ENCODE assay signal across 2 cellular contexts in the genomic region with DNA sequence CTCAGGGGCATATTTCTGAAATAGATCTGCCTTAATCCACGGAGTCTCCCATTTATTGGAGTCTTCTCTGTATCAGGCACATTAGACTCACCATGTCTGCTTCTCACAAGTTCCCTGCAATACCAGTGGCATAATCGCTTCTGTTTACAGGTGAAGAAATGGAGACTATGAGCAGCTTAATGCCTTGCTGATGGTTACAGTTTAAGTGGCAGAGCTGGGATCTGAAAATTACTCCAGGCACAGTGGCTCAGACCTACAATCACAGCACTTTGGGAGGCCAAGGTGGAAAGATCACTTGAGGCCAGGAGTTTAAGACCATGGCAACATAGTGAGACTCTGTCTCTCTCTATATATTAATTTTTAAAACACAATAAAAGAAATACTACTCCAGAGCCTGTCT.
TF ChIP-seq lines count a peak whose summit lies in the region.

No MANE protein-coding gene starts in this region.

TF ChIP-seq in GM23338, 12 proteins besides CTCF, POLR2A, EP300 and RAD21 (continues in another document):
- TF ChIP-seq, protein P1, sequence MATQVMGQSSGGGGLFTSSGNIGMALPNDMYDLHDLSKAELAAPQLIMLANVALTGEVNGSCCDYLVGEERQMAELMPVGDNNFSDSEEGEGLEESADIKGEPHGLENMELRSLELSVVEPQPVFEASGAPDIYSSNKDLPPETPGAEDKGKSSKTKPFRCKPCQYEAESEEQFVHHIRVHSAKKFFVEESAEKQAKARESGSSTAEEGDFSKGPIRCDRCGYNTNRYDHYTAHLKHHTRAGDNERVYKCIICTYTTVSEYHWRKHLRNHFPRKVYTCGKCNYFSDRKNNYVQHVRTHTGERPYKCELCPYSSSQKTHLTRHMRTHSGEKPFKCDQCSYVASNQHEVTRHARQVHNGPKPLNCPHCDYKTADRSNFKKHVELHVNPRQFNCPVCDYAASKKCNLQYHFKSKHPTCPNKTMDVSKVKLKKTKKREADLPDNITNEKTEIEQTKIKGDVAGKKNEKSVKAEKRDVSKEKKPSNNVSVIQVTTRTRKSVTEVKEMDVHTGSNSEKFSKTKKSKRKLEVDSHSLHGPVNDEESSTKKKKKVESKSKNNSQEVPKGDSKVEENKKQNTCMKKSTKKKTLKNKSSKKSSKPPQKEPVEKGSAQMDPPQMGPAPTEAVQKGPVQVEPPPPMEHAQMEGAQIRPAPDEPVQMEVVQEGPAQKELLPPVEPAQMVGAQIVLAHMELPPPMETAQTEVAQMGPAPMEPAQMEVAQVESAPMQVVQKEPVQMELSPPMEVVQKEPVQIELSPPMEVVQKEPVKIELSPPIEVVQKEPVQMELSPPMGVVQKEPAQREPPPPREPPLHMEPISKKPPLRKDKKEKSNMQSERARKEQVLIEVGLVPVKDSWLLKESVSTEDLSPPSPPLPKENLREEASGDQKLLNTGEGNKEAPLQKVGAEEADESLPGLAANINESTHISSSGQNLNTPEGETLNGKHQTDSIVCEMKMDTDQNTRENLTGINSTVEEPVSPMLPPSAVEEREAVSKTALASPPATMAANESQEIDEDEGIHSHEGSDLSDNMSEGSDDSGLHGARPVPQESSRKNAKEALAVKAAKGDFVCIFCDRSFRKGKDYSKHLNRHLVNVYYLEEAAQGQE (IDR thresholded peaks at IDR 0.05; ENCODE audit: unreplicated experiment): no peak
- TF ChIP-seq CREB1 (CRISPR knock-in tag; IDR thresholded peaks at IDR 0.05; ENCODE audit: low read depth) (no peak), ZNF114 (CRISPR knock-in tag; IDR thresholded peaks at IDR 0.05) (no peak), NANOG (IDR thresholded peaks at IDR 0.05; ENCODE audit: borderline replicate concordance) (no peak), JUNB (IDR thresholded peaks at IDR 0.05; ENCODE audit: unreplicated experiment) (no peak), POLR2AphosphoS5 (IDR thresholded peaks at IDR 0.05; ENCODE audit: low read depth) (no peak), EZH2 (IDR thresholded peaks at IDR 0.05; ENCODE audit: low read depth, unreplicated experiment) (no peak), ZNF331 (CRISPR knock-in tag; IDR thresholded peaks at IDR 0.05; ENCODE audit: low read depth) (no peak)
- TF ChIP-seq, protein P2, sequence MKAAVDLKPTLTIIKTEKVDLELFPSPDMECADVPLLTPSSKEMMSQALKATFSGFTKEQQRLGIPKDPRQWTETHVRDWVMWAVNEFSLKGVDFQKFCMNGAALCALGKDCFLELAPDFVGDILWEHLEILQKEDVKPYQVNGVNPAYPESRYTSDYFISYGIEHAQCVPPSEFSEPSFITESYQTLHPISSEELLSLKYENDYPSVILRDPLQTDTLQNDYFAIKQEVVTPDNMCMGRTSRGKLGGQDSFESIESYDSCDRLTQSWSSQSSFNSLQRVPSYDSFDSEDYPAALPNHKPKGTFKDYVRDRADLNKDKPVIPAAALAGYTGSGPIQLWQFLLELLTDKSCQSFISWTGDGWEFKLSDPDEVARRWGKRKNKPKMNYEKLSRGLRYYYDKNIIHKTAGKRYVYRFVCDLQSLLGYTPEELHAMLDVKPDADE (IDR thresholded peaks at IDR 0.05): no peak
- TF ChIP-seq, protein P3, sequence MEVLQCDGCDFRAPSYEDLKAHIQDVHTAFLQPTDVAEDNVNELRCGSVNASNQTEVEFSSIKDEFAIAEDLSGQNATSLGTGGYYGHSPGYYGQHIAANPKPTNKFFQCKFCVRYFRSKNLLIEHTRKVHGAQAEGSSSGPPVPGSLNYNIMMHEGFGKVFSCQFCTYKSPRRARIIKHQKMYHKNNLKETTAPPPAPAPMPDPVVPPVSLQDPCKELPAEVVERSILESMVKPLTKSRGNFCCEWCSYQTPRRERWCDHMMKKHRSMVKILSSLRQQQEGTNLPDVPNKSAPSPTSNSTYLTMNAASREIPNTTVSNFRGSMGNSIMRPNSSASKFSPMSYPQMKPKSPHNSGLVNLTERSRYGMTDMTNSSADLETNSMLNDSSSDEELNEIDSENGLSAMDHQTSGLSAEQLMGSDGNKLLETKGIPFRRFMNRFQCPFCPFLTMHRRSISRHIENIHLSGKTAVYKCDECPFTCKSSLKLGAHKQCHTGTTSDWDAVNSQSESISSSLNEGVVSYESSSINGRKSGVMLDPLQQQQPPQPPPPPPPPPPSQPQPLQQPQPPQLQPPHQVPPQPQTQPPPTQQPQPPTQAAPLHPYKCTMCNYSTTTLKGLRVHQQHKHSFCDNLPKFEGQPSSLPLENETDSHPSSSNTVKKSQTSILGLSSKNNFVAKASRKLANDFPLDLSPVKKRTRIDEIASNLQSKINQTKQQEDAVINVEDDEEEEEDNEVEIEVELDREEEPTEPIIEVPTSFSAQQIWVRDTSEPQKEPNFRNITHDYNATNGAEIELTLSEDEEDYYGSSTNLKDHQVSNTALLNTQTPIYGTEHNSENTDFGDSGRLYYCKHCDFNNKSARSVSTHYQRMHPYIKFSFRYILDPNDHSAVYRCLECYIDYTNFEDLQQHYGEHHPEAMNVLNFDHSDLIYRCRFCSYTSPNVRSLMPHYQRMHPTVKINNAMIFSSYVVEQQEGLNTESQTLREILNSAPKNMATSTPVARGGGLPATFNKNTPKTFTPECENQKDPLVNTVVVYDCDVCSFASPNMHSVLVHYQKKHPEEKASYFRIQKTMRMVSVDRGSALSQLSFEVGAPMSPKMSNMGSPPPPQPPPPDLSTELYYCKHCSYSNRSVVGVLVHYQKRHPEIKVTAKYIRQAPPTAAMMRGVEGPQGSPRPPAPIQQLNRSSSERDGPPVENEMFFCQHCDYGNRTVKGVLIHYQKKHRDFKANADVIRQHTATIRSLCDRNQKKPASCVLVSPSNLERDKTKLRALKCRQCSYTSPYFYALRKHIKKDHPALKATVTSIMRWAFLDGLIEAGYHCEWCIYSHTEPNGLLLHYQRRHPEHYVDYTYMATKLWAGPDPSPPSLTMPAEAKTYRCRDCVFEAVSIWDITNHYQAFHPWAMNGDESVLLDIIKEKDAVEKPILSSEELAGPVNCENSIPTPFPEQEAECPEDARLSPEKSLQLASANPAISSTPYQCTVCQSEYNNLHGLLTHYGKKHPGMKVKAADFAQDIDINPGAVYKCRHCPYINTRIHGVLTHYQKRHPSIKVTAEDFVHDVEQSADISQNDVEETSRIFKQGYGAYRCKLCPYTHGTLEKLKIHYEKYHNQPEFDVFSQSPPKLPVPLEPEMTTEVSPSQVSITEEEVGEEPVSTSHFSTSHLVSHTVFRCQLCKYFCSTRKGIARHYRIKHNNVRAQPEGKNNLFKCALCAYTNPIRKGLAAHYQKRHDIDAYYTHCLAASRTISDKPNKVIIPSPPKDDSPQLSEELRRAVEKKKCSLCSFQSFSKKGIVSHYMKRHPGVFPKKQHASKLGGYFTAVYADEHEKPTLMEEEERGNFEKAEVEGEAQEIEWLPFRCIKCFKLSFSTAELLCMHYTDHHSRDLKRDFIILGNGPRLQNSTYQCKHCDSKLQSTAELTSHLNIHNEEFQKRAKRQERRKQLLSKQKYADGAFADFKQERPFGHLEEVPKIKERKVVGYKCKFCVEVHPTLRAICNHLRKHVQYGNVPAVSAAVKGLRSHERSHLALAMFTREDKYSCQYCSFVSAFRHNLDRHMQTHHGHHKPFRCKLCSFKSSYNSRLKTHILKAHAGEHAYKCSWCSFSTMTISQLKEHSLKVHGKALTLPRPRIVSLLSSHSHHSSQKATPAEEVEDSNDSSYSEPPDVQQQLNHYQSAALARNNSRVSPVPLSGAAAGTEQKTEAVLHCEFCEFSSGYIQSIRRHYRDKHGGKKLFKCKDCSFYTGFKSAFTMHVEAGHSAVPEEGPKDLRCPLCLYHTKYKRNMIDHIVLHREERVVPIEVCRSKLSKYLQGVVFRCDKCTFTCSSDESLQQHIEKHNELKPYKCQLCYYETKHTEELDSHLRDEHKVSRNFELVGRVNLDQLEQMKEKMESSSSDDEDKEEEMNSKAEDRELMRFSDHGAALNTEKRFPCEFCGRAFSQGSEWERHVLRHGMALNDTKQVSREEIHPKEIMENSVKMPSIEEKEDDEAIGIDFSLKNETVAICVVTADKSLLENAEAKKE (CRISPR knock-in tag; IDR thresholded peaks at IDR 0.05): no peak

TF ChIP-seq in H1, 55 proteins besides CTCF, POLR2A, EP300 and RAD21:
- TF ChIP-seq SIRT6 (IDR thresholded peaks at IDR 0.05; ENCODE audit: low read length) (no peak), CHD2 (IDR thresholded peaks at IDR 0.05; ENCODE audit: low read length) (no peak), SP4 (IDR thresholded peaks at IDR 0.05; ENCODE audit: low read length) (no peak), RXRA (IDR thresholded peaks at IDR 0.05; ENCODE audit: insufficient read depth, low read depth, low read length) (no peak), CREB1 (IDR thresholded peaks at IDR 0.05) (no peak), POU5F1 (IDR thresholded peaks at IDR 0.05; ENCODE audit: low read depth, low read length) (no peak), YY1 (IDR thresholded peaks at IDR 0.05; ENCODE audit: low read depth, low read length) (no peak), EZH2 (IDR thresholded peaks at IDR 0.05; ENCODE audit: low read depth, low read length, severe bottlenecking) (no peak)
- TF ChIP-seq, protein P4, sequence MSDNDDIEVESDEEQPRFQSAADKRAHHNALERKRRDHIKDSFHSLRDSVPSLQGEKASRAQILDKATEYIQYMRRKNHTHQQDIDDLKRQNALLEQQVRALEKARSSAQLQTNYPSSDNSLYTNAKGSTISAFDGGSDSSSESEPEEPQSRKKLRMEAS (IDR thresholded peaks at IDR 0.05): no peak
- TF ChIP-seq, protein P5, sequence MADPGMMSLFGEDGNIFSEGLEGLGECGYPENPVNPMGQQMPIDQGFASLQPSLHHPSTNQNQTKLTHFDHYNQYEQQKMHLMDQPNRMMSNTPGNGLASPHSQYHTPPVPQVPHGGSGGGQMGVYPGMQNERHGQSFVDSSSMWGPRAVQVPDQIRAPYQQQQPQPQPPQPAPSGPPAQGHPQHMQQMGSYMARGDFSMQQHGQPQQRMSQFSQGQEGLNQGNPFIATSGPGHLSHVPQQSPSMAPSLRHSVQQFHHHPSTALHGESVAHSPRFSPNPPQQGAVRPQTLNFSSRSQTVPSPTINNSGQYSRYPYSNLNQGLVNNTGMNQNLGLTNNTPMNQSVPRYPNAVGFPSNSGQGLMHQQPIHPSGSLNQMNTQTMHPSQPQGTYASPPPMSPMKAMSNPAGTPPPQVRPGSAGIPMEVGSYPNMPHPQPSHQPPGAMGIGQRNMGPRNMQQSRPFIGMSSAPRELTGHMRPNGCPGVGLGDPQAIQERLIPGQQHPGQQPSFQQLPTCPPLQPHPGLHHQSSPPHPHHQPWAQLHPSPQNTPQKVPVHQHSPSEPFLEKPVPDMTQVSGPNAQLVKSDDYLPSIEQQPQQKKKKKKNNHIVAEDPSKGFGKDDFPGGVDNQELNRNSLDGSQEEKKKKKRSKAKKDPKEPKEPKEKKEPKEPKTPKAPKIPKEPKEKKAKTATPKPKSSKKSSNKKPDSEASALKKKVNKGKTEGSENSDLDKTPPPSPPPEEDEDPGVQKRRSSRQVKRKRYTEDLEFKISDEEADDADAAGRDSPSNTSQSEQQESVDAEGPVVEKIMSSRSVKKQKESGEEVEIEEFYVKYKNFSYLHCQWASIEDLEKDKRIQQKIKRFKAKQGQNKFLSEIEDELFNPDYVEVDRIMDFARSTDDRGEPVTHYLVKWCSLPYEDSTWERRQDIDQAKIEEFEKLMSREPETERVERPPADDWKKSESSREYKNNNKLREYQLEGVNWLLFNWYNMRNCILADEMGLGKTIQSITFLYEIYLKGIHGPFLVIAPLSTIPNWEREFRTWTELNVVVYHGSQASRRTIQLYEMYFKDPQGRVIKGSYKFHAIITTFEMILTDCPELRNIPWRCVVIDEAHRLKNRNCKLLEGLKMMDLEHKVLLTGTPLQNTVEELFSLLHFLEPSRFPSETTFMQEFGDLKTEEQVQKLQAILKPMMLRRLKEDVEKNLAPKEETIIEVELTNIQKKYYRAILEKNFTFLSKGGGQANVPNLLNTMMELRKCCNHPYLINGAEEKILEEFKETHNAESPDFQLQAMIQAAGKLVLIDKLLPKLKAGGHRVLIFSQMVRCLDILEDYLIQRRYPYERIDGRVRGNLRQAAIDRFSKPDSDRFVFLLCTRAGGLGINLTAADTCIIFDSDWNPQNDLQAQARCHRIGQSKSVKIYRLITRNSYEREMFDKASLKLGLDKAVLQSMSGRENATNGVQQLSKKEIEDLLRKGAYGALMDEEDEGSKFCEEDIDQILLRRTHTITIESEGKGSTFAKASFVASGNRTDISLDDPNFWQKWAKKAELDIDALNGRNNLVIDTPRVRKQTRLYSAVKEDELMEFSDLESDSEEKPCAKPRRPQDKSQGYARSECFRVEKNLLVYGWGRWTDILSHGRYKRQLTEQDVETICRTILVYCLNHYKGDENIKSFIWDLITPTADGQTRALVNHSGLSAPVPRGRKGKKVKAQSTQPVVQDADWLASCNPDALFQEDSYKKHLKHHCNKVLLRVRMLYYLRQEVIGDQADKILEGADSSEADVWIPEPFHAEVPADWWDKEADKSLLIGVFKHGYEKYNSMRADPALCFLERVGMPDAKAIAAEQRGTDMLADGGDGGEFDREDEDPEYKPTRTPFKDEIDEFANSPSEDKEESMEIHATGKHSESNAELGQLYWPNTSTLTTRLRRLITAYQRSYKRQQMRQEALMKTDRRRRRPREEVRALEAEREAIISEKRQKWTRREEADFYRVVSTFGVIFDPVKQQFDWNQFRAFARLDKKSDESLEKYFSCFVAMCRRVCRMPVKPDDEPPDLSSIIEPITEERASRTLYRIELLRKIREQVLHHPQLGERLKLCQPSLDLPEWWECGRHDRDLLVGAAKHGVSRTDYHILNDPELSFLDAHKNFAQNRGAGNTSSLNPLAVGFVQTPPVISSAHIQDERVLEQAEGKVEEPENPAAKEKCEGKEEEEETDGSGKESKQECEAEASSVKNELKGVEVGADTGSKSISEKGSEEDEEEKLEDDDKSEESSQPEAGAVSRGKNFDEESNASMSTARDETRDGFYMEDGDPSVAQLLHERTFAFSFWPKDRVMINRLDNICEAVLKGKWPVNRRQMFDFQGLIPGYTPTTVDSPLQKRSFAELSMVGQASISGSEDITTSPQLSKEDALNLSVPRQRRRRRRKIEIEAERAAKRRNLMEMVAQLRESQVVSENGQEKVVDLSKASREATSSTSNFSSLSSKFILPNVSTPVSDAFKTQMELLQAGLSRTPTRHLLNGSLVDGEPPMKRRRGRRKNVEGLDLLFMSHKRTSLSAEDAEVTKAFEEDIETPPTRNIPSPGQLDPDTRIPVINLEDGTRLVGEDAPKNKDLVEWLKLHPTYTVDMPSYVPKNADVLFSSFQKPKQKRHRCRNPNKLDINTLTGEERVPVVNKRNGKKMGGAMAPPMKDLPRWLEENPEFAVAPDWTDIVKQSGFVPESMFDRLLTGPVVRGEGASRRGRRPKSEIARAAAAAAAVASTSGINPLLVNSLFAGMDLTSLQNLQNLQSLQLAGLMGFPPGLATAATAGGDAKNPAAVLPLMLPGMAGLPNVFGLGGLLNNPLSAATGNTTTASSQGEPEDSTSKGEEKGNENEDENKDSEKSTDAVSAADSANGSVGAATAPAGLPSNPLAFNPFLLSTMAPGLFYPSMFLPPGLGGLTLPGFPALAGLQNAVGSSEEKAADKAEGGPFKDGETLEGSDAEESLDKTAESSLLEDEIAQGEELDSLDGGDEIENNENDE (IDR thresholded peaks at IDR 0.05; ENCODE audit: insufficient replicate concordance, low read length): no peak
- TF ChIP-seq, protein P6, sequence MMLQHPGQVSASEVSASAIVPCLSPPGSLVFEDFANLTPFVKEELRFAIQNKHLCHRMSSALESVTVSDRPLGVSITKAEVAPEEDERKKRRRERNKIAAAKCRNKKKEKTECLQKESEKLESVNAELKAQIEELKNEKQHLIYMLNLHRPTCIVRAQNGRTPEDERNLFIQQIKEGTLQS (IDR thresholded peaks at IDR 0.05; ENCODE audit: insufficient read depth, low read depth, low read length): no peak
